8 cellular contexts compared by ENCODE assay signal in the genomic region with DNA sequence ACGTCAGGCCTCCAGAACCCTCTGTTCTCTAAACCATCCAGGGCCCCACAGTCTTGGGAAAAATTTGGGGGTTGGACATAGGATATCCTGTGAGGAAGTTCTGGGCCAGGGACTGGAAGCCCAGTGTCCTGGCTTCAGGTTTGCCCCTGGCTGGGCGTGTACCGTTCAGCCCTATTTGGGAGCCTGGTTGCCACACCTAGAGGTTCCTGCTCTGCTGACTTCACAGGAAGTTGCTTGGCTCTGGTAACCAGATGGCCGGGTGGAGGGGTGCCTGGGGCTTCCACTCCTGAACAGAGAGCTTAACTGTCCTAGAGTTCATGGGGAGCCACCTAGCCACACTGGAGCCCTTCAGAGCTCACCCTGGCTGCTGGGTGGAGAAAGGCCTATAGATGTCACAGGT. TPM values are rescaled to one million over a fixed set of nuclear protein-coding genes. Genes with fewer than 3 reads are reported as not detected.
DNase-seq lines count a peak whose midpoint lies in the region; ATAC-seq, FAIRE-seq and TF ChIP-seq lines count a peak whose summit lies in the region.

No MANE protein-coding gene starts in this region.

- H3K36me3 Mint-ChIP-seq in IgD-negative memory B cell = peaks cover 2% of the 10 kb centered on the region

- ATAC-seq in right lobe of liver (peak in 3 of 4 donors; percentile 6 to 21 (median 7)), upper lobe of left lung (ENCODE audit: low FRiP score in 2 of 2) (peak in 1 of 2 donors; percentile 58)

- FAIRE-seq in HTR-8/SVneo (lab: Jason Lieb, UNC) = no peak

- no peaks in the 10 kb centered on the region for H3K9me3 Mint-ChIP-seq in IgD-negative memory B cell

- no peaks in the 10 kb centered on the region for H3K9me3 ChIP-seq in right lobe of liver
- H3K9me3 ChIP-seq in upper lobe of left lung = no peaks in the 10 kb centered on the region

- TF ChIP-seq CTCF in AG04449 (IDR thresholded peaks at IDR 0.05; ENCODE audit: insufficient read depth, low read length, missing control alignments) = no peak
- no peak for TF ChIP-seq CTCF in astrocyte of the cerebellum (IDR thresholded peaks at IDR 0.05; ENCODE audit: low read depth, low read length, missing control alignments)
- no peak for TF ChIP-seq CTCF in right lobe of liver (IDR thresholded peaks at IDR 0.05)
- TF ChIP-seq CTCF in upper lobe of left lung (IDR thresholded peaks at IDR 0.05) = no peak

- CTCF ChIA-PET in AG04449 (lab: Yijun Ruan, JAX) = interaction anchor here (1.2 to 1.6 kb wide), 2 partner anchors 115 to 119 kb away, joined by 4 to 7 read pairs; no protein-coding TSS in a partner anchor

- H3K4me3 ChIP-seq in AG04449 (ENCODE audit: low read depth, low read length) = peak overlapping the region; percentile 64
- H3K4me3 ChIP-seq in astrocyte of the cerebellum (ENCODE audit: low read depth, low read length) = peak overlapping the region; percentile 59
- peak overlapping the region; percentile 52 to 72 (median 70) for H3K4me3 ChIP-seq in right lobe of liver
- H3K4me3 ChIP-seq in upper lobe of left lung = peak overlapping the region in 3 of 4 donors; percentile 63 to 88 (median 82)

- no peaks in the 10 kb centered on the region for H3K36me3 ChIP-seq in right lobe of liver
- H3K36me3 ChIP-seq in upper lobe of left lung = no peaks in the 10 kb centered on the region

- H3K4me1 Mint-ChIP-seq in IgD-negative memory B cell = peaks cover 8 to 12% (median 9%) of the 10 kb centered on the region in 3 donors

- peak overlapping the region; percentile 84 to 92 (median 88) for H3K4me3 Mint-ChIP-seq in IgD-negative memory B cell

- TF ChIP-seq POLR2A in right lobe of liver (IDR thresholded peaks at IDR 0.05) = no peak
- TF ChIP-seq POLR2A in upper lobe of left lung (IDR thresholded peaks at IDR 0.05) = no peak

- H3K27ac ChIP-seq in right lobe of liver (peak overlapping the region; percentile 78 to 88 (median 86)), upper lobe of left lung (peak overlapping the region; percentile 90 to 96 (median 92))

- in situ Hi-C loops in astrocyte of the cerebellum (cut with HindIII; ENCODE audit: low sequenced_read_pairs) = no loop called here

- 20% methylated on average over 3 of the region's 4 CpGs for WGBS in right lobe of liver (ENCODE audit: insufficient coverage, low coverage, low lambda C conversion rate, missing lambda C conversion rate)
- 18% methylated on average over 2 of the region's 4 CpGs; no CpG with 5 or more reads in 1 of the 2 donors for WGBS in upper lobe of left lung, 2 donors

- DNase-seq in AG04449 (ENCODE audit: low read depth, low spot score) (no peak), astrocyte of the cerebellum (ENCODE audit: low read depth) (no peak), right lobe of liver (no peak), upper lobe of left lung (peak in 1 of 2 donors; percentile 65), NCI-H524 treated with DMSO at 0.1 percent for 48 hours (lab: John Stamatoyannopoulos, UW) (no peak), DMS53 (lab: John Stamatoyannopoulos, UW) (no peak), HTR-8/SVneo (ENCODE audit: insufficient read length, low spot score) (no peak)

- POLR2A ChIA-PET in AG04449 (lab: Yijun Ruan, JAX) = interaction anchor here (1.0 to 1.2 kb wide), 3 partner anchors 12 to 15 kb away, joined by 3 to 5 read pairs (median 3); no protein-coding TSS in a partner anchor

- H3K4me1 ChIP-seq in right lobe of liver (no peaks in the 10 kb centered on the region), upper lobe of left lung (peaks cover 7 to 25% (median 10%) of the 10 kb centered on the region in 4 donors)

- no peaks in the 10 kb centered on the region for H3K27me3 ChIP-seq in right lobe of liver
- no peaks in the 10 kb centered on the region for H3K27me3 ChIP-seq in upper lobe of left lung

- H3K27ac Mint-ChIP-seq in IgD-negative memory B cell = peak overlapping the region; percentile 5 to 93 (median 83)

- no peak for TF ChIP-seq EP300 in upper lobe of left lung (IDR thresholded peaks at IDR 0.05)

- H3K27me3 Mint-ChIP-seq in IgD-negative memory B cell = no peaks in the 10 kb centered on the region

- intact Hi-C loops in right lobe of liver (cut with DNase I) = no loop called here

RNA-seq across cellular contexts. Expression of a gene that starts 1.1 kb away (rescaled TPM):
- polyA plus RNA-seq in IgD-negative memory B cell = 51.3 TPM
- total RNA-seq in right lobe of liver (10 to 100 TPM; 12.6 to 23.0 (median 17.3) TPM), upper lobe of left lung (100 to 1,000 TPM in 2 of 6 donors, 10 to 100 TPM in 4; 39.1 to 228 (median 49.9) TPM)

RNA-seq across cellular contexts. Expression of a gene that starts 3.4 kb away (rescaled TPM):
- polyA plus RNA-seq in IgD-negative memory B cell = 29.4 TPM
- total RNA-seq in right lobe of liver (10 to 100 TPM; 11.7 to 19.5 (median 14.9) TPM), upper lobe of left lung (10 to 100 TPM; 18.9 to 55.5 (median 48.2) TPM)

RNA-seq across cellular contexts. Expression of a gene that starts 14.3 kb away (rescaled TPM):
- polyA plus RNA-seq in IgD-negative memory B cell = 5,716 TPM
- 1,000 to 10,000 TPM in 5 of 6 experiments, 100 to 1,000 TPM in 1; 899 to 1,899 (median 1,157) TPM for total RNA-seq in right lobe of liver
- total RNA-seq in upper lobe of left lung = 1,000 to 10,000 TPM; 1,246 to 5,225 (median 2,943) TPM

RNA-seq across cellular contexts. Expression of a gene that starts 16.0 kb away (rescaled TPM):
- 93.9 TPM for polyA plus RNA-seq in IgD-negative memory B cell
- total RNA-seq in right lobe of liver (10 to 100 TPM; 26.5 to 41.4 (median 32.4) TPM), upper lobe of left lung (100 to 1,000 TPM in 4 of 6 donors, 10 to 100 TPM in 2; 70.3 to 183 (median 108) TPM)

RNA-seq across cellular contexts. Expression of a gene that starts 24.5 kb away (rescaled TPM):
- polyA plus RNA-seq in IgD-negative memory B cell = 38.1 TPM
- total RNA-seq in right lobe of liver (10 to 100 TPM; 26.8 to 37.7 (median 30.9) TPM), upper lobe of left lung (100 to 1,000 TPM in 2 of 6 donors, 10 to 100 TPM in 4; 81.2 to 237 (median 96.0) TPM)
